Comparison of ENCODE assay signal across 13 cellular contexts in genomic region chr9:114172981-114173833, GRCh38. TPM values are rescaled to one million over a fixed set of nuclear protein-coding genes. Genes with fewer than 3 reads are reported as not detected.
DNase-seq lines count a peak whose midpoint lies in the region; ATAC-seq and TF ChIP-seq lines count a peak whose summit lies in the region.
"Had no signal": no experiment of that assay in that cellular context is flagged by ENCODE, and none has a peak within 500 bp of the region (broad histone marks: within the 10 kb centered on the region; RNA-seq: fewer than 3 reads in every experiment).

No MANE protein-coding gene starts in this region.

- no peaks in the 10 kb centered on the region for H3K9me3 ChIP-seq in HUES6 (ENCODE audit: control insufficient read depth, insufficient read depth, low read depth, low read length)
- H3K9me3 ChIP-seq in thoracic aorta: no peaks in the 10 kb centered on the region
- H3K9me3 ChIP-seq: SJSA1 had no signal

- no peak overlapping the region for H3K4me3 Mint-ChIP-seq in activated CD4-positive, alpha-beta T cell treated with anti-CD3 and anti-CD28 coated beads, Interleukin-2, amount 10 ng/mL, durations not matched to agents 7 days and 5 days
- no peak overlapping the region for H3K4me3 Mint-ChIP-seq in activated T-cell treated with anti-CD3 and anti-CD28 coated beads, Interleukin-2, amount 50 U/mL, for 4 hours
- H3K4me3 Mint-ChIP-seq: CD8-positive, alpha-beta memory T cell had no signal

- H3K27ac Mint-ChIP-seq in activated CD4-positive, alpha-beta T cell treated with anti-CD3 and anti-CD28 coated beads, Interleukin-2, amount 10 ng/mL, durations not matched to agents 7 days and 5 days: no peak overlapping the region

- H3K4me1 ChIP-seq in HUES6 (ENCODE audit: control insufficient read depth, insufficient read depth, low read length) (peaks cover 40% of the 10 kb centered on the region; the same call in 1 of the 2 replicates), thoracic aorta (ENCODE audit: control insufficient read depth in 1 of 2, low read depth in 2 of 2) (peaks cover 41 to 100% of the 10 kb centered on the region in 2 donors)

- H3K27ac ChIP-seq in HUES6 (ENCODE audit: low read depth, low read length) (no peak overlapping the region), epithelial cell of prostate (peak overlapping the region; percentile 54), thoracic aorta (peak overlapping the region; percentile 51 to 89)
- H3K27ac ChIP-seq: SJSA1 had no signal

- POLR2A ChIA-PET in activated CD4-positive, alpha-beta T cell treated with anti-CD3 and anti-CD28 coated beads, Interleukin-2, amount 10 ng/mL, durations not matched to agents 7 days and 5 days (lab: Charles Lee): interaction anchor here (0.6 kb wide), 1 partner anchor 506 kb away, joined by 4 read pairs; no protein-coding TSS in a partner anchor

- H3K36me3 Mint-ChIP-seq in activated CD4-positive, alpha-beta T cell treated with anti-CD3 and anti-CD28 coated beads, Interleukin-2, amount 10 ng/mL, durations not matched to agents 7 days and 5 days (ENCODE audit: low read depth): no peaks in the 10 kb centered on the region
- H3K36me3 Mint-ChIP-seq in activated T-cell treated with anti-CD3 and anti-CD28 coated beads, Interleukin-2, amount 50 U/mL, for 4 hours (ENCODE audit: insufficient read depth): no peaks in the 10 kb centered on the region
- H3K36me3 Mint-ChIP-seq: CD8-positive, alpha-beta memory T cell had no signal

- CTCF ChIA-PET in activated CD4-positive, alpha-beta T cell treated with anti-CD3 and anti-CD28 coated beads, Interleukin-2, amount 10 ng/mL, durations not matched to agents 7 days and 5 days (lab: Charles Lee): interaction anchor here (2.4 kb wide), 1 partner anchor 11 kb away, joined by 11 read pairs; no protein-coding TSS in a partner anchor

- H3K4me1 Mint-ChIP-seq in activated CD4-positive, alpha-beta T cell treated with anti-CD3 and anti-CD28 coated beads, Interleukin-2, amount 10 ng/mL, durations not matched to agents 7 days and 5 days: no peaks in the 10 kb centered on the region
- no peaks in the 10 kb centered on the region for H3K4me1 Mint-ChIP-seq in activated T-cell treated with anti-CD3 and anti-CD28 coated beads, Interleukin-2, amount 50 U/mL, for 4 hours (ENCODE audit: low read depth)
- H3K4me1 Mint-ChIP-seq: CD8-positive, alpha-beta memory T cell had no signal

- H3K36me3 ChIP-seq in HUES6 (ENCODE audit: control insufficient read depth, insufficient read depth, low read length) (peaks cover 11% of the 10 kb centered on the region), thoracic aorta (no peaks in the 10 kb centered on the region)
- H3K36me3 ChIP-seq: SJSA1 had no signal

- no peaks in the 10 kb centered on the region for H3K27me3 ChIP-seq in HUES6 (ENCODE audit: control insufficient read depth, insufficient read depth, low read length)
- no peaks in the 10 kb centered on the region for H3K27me3 ChIP-seq in thoracic aorta (replicated peaks; ENCODE audit: insufficient read depth)
- H3K27me3 ChIP-seq: SJSA1 had no signal

- H3K27me3 Mint-ChIP-seq in activated CD4-positive, alpha-beta T cell treated with anti-CD3 and anti-CD28 coated beads, Interleukin-2, amount 10 ng/mL, durations not matched to agents 7 days and 5 days: no peaks in the 10 kb centered on the region
- H3K27me3 Mint-ChIP-seq in activated T-cell treated with anti-CD3 and anti-CD28 coated beads, Interleukin-2, amount 50 U/mL, for 4 hours (ENCODE audit: low read depth): peaks cover 2% of the 10 kb centered on the region

- ATAC-seq in thoracic aorta (ENCODE audit: insufficient number of reproducible peaks, low FRiP score, low read depth): no peak
- no peak for ATAC-seq in activated T-cell treated with anti-CD3 and anti-CD28 coated beads, Interleukin-2, amount 50 U/mL, for 4 hours

- H3K9ac ChIP-seq in HUES6 (ENCODE audit: low read length): peak overlapping the region; percentile 1

- no peak for DNase-seq in epithelial cell of prostate (ENCODE audit: low read depth, low spot score)
- DNase-seq in left kidney (ENCODE audit: low read depth, low spot score): peak; percentile 61
- DNase-seq in thoracic aorta (ENCODE audit: low spot score): no peak
- no peak for DNase-seq in HUDEP-2 (lab: John Stamatoyannopoulos, UW; ENCODE audit: unreplicated experiment in 76 of 76)
- no peak for DNase-seq in activated CD4-positive, alpha-beta T cell treated with anti-CD3 and anti-CD28 coated beads, Interleukin-2, amount 10 ng/mL, durations not matched to agents 7 days and 5 days
- DNase-seq in activated T-cell treated with anti-CD3 and anti-CD28 coated beads, Interleukin-2, amount 50 U/mL, for 4 hours: no peak
- no peak for DNase-seq in hypothalamus (lab: John Stamatoyannopoulos, UW)
- DNase-seq: activated CD4-positive, CD25-positive, alpha-beta regulatory T cell; CD8-positive, alpha-beta memory T cell; erythroblast; NCI-H1436 treated with DMSO at 0.1 percent for 48 hours had no signal

- H3K4me3 ChIP-seq in HUES6 (ENCODE audit: low read depth, low read length) (no peak overlapping the region), thoracic aorta (no peak overlapping the region)
- H3K4me3 ChIP-seq: SJSA1 had no signal

- no peak for TF ChIP-seq CTCF in thoracic aorta (IDR thresholded peaks at IDR 0.05)

- no peaks in the 10 kb centered on the region for H3K9me3 Mint-ChIP-seq in activated CD4-positive, alpha-beta T cell treated with anti-CD3 and anti-CD28 coated beads, Interleukin-2, amount 10 ng/mL, durations not matched to agents 7 days and 5 days
- no peaks in the 10 kb centered on the region for H3K9me3 Mint-ChIP-seq in activated T-cell treated with anti-CD3 and anti-CD28 coated beads, Interleukin-2, amount 50 U/mL, for 4 hours

RNA-seq across cellular contexts. Expression of gene COL27A1, which starts 17.9 kb away (rescaled TPM):
- total RNA-seq in thoracic aorta: 10 to 100 TPM; 18.5 to 57.1 TPM
- total RNA-seq in activated CD4-positive, alpha-beta T cell treated with anti-CD3 and anti-CD28 coated beads, Interleukin-2, amount 10 ng/mL, durations not matched to agents 7 days and 5 days: under 1 TPM; 0.15 to 0.22 TPM
- 1 to 10 TPM; 1.4 to 2.8 (median 1.7) TPM for total RNA-seq in activated T-cell treated with anti-CD3 and anti-CD28 coated beads, Interleukin-2, amount 50 U/mL, for 4 hours

Comparison
In these comparisons a context has a peak if more than half of its experiments do, and no peak if none do; other contexts are left out.
1. RNA of gene COL27A1, which starts 17.9 kb away (total RNA-seq): 18.5 to 57.1 TPM in thoracic aorta; 1.4 to 2.8 TPM in activated T-cell treated with anti-CD3 and anti-CD28 coated beads, Interleukin-2, amount 50 U/mL, for 4 hours and 0.15 to 0.22 TPM in activated CD4-positive, alpha-beta T cell treated with anti-CD3 and anti-CD28 coated beads, Interleukin-2, amount 10 ng/mL, durations not matched to agents 7 days and 5 days; every median in the first group is over 4 times any median in the second.